In the genomic region with DNA sequence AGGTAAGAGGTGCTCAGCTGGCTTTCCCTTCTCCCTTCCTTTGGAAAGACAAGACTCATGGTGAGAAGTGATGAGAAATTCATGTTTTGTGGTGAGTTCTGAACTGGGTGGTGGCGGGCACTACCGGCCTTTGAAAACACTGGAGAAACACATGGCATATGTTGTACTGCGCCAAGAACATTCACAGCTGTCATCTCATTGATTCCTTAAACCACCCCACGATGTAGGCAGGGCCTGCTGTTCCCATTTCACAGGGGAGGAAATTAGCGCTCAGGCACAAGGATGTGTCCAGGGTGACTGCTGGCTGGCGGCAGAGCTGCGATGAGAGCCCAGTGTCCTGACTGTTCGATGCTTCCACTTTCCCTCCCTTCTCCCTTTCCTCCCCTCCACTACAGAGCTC, we compare ENCODE assay signal across 28 cellular contexts. TPM values are rescaled to one million over a fixed set of nuclear protein-coding genes. Genes with fewer than 3 reads are reported as not detected.
"Had no signal": no experiment of that assay in that cellular context is flagged by ENCODE, and none has a peak within 500 bp of the region (broad histone marks: within the 10 kb centered on the region; RNA-seq: fewer than 3 reads in every experiment).

No MANE protein-coding gene starts in this region.

- DNase-seq: activated B cell treated with CpG ODN at 0.5 μM for 24 hours; activated CD4-positive, alpha-beta memory T cell treated with anti-CD3 and anti-CD28 coated beads for 36 hours; activated CD4-positive, alpha-beta T cell treated with anti-CD3 and anti-CD28 coated beads for 4 hours; activated gamma-delta T cell treated with Interleukin-2 at 50 U/mL for 16 hours; activated T-cell treated with anti-CD3 and anti-CD28 coated beads for 4 hours; effector CD8-positive, alpha-beta T cell; left cardiac atrium; nephron progenitor cell; nucleus accumbens; stimulated activated CD4-positive, alpha-beta T cell treated with anti-CD3 and anti-CD28 coated beads, Interleukin-2, amount 100 ng/mL, for 24 hours; stimulated activated naive CD4-positive, alpha-beta T cell treated with Interleukin-2 at 50 U/mL for 16 hours had no signal

- H3K36me3 ChIP-seq: adrenal gland, cardiac muscle cell, esophagus muscularis mucosa, tibial nerve had no signal

- H3K9me3 Mint-ChIP-seq: activated B cell treated with CpG ODN at 0.5 μM for 24 hours; activated CD4-positive, alpha-beta memory T cell treated with anti-CD3 and anti-CD28 coated beads for 36 hours; activated naive CD4-positive, alpha-beta T cell treated with anti-CD3 and anti-CD28 coated beads, Interleukin-2, amount 50 U/mL, for 72 hours; activated T-helper 1 cell treated with anti-CD3 and anti-CD28 coated beads, Interleukin-12 subunit alpha, Interleukin-12 subunit beta, Interleukin-2, Interleukin-4 antibody, amounts not matched to agents 30 ng/mL and 10 ng/mL and 1 ng/mL, durations not matched to agents 14 hours and 24 hours and 36 hours; dendritic cell treated with granulocyte-macrophage colony-stimulating factor and Interleukin-4, amounts not matched to agents 40 ng/mL and 50 ng/mL, for 4 days; nephron progenitor cell; T-helper 2 cell treated with Interferon-gamma antibody and Interleukin-4, amounts not matched to agents 5 μg/mL and 100 μg/mL, for 36 hours had no signal

- H3K27ac ChIP-seq: adrenal gland, cardiac muscle cell, esophagus muscularis mucosa, hepatocyte, tibial nerve had no signal

- H3K4me3 Mint-ChIP-seq: activated B cell treated with CpG ODN at 0.5 μM for 24 hours; dendritic cell treated with granulocyte-macrophage colony-stimulating factor and Interleukin-4, amounts not matched to agents 40 ng/mL and 50 ng/mL, for 4 days; T-helper 2 cell treated with Interferon-gamma antibody and Interleukin-4, amounts not matched to agents 5 μg/mL and 100 μg/mL, for 36 hours had no signal

- H3K36me3 Mint-ChIP-seq: activated CD4-positive, alpha-beta memory T cell treated with anti-CD3 and anti-CD28 coated beads for 36 hours; activated naive CD4-positive, alpha-beta T cell treated with anti-CD3 and anti-CD28 coated beads, Interleukin-2, amount 50 U/mL, for 72 hours had no signal

- H3K9me3 ChIP-seq: adrenal gland, esophagus muscularis mucosa, tibial nerve had no signal

- H3K4me3 ChIP-seq: adrenal gland, cardiac muscle cell, esophagus muscularis mucosa, hepatocyte, tibial nerve had no signal

- H3K27ac Mint-ChIP-seq: activated B cell treated with CpG ODN at 0.5 μM for 24 hours; activated CD4-positive, alpha-beta memory T cell treated with anti-CD3 and anti-CD28 coated beads for 36 hours; activated naive CD4-positive, alpha-beta T cell treated with anti-CD3 and anti-CD28 coated beads, Interleukin-2, amount 50 U/mL, for 72 hours; activated T-helper 1 cell treated with anti-CD3 and anti-CD28 coated beads, Interleukin-12 subunit alpha, Interleukin-12 subunit beta, Interleukin-2, Interleukin-4 antibody, amounts not matched to agents 30 ng/mL and 10 ng/mL and 1 ng/mL, durations not matched to agents 14 hours and 24 hours and 36 hours; dendritic cell treated with granulocyte-macrophage colony-stimulating factor and Interleukin-4, amounts not matched to agents 40 ng/mL and 50 ng/mL, for 4 days; nephron progenitor cell; T-helper 2 cell treated with Interferon-gamma antibody and Interleukin-4, amounts not matched to agents 5 μg/mL and 100 μg/mL, for 36 hours had no signal

RNA-seq across cellular contexts. Expression of a gene that starts 1.6 kb away (rescaled TPM):
- total RNA-seq: activated B cell treated with CpG ODN at 0.5 μM for 24 hours had no signal

RNA-seq across cellular contexts. Expression of a gene that starts 45.7 kb away (rescaled TPM):
- total RNA-seq: activated B cell treated with CpG ODN at 0.5 μM for 24 hours; activated CD4-positive, alpha-beta memory T cell treated with anti-CD3 and anti-CD28 coated beads for 36 hours; activated naive CD4-positive, alpha-beta T cell treated with anti-CD3 and anti-CD28 coated beads, Interleukin-2, amount 50 U/mL, for 72 hours; activated T-helper 1 cell treated with anti-CD3 and anti-CD28 coated beads, Interleukin-12 subunit alpha, Interleukin-12 subunit beta, Interleukin-2, Interleukin-4 antibody, amounts not matched to agents 30 ng/mL and 10 ng/mL and 1 ng/mL, durations not matched to agents 14 hours and 24 hours and 36 hours; adrenal gland; astrocyte; cardiac muscle cell; chondrocyte; endothelial cell of umbilical vein; esophagus muscularis mucosa; hepatocyte; left cardiac atrium; lower leg skin; mesenteric fat pad; progenitor cell of endocrine pancreas; skeletal muscle tissue; subcutaneous adipose tissue; tibial nerve had no signal
- polyA plus RNA-seq: adrenal gland, cardiac muscle cell, endothelial cell of umbilical vein, hepatocyte had no signal
